14 cellular contexts compared by ENCODE assay signal in the genomic region with DNA sequence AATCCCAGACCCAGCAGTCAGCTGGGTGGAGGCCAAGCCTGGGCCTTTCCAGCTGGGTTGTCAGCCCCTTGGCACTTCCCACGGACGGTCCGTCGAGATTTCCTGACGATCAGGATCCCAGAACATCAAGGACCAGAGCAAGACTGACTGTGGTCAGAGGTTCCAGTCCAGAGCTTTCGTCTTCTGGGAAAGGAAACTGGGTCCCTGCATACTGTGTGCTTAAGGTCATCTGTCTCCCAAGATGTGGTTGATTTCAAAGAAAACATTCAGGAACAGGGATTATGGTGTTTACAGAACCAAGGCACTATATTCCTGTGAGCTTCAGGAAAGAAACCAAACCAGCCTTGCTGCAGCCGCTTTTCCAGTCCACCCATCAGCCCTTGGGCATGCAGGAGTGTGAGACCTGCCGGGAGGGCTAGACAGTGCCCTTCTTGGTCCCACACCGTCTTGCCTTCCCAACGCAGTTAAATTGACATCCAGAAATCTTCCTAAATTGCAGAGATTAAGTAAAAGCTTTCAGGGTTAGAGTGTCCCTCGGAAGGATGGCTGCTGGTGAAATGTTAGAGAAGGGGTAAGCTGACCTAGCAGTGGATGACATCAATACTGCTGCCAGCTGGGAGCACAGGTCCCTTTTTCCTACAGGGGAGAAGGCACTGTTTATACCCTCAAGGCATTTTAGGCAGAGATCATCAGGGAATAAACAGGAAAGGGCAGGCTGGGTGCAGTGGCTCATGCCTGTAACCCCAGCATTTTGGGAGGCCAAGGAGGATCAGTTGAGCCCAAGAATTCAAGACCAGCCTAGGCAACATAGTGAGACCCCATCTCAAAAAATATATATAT. TPM values are rescaled to one million over a fixed set of nuclear protein-coding genes. Genes with fewer than 3 reads are reported as not detected.
A peak's percentile ranks its signal among the peaks of the same experiment; 100 is the strongest.
DNase-seq lines count a peak whose midpoint lies in the region; ATAC-seq and TF ChIP-seq lines count a peak whose summit lies in the region.
"Had no signal": no experiment of that assay in that cellular context is flagged by ENCODE, and none has a peak within 500 bp of the region (broad histone marks: within the 10 kb centered on the region; RNA-seq: fewer than 3 reads in every experiment).

No MANE protein-coding gene starts in this region.

- H3K27me3 ChIP-seq in transverse colon (no peaks in the 10 kb centered on the region), upper lobe of left lung (no peaks in the 10 kb centered on the region)

- ATAC-seq in GM21528 (IDR thresholded peaks at IDR 0.05; ENCODE audit: low FRiP score, unreplicated experiment) (no peak), upper lobe of left lung (ENCODE audit: low FRiP score in 2 of 2) (no peak)
- ATAC-seq: activated naive CD8-positive, alpha-beta T cell treated with anti-CD3 and anti-CD28 coated beads, Interleukin-2, amount 50 U/mL, for 24 hours had no signal

- H3K36me3 ChIP-seq in transverse colon (no peaks in the 10 kb centered on the region), upper lobe of left lung (no peaks in the 10 kb centered on the region)
- H3K36me3 ChIP-seq: WERI-Rb-1 had no signal

- peaks cover 6 to 37% (median 9%) of the 10 kb centered on the region in 4 donors for H3K4me1 ChIP-seq in transverse colon
- H3K4me1 ChIP-seq in upper lobe of left lung, result peaks cover 0 to 10% (median 4%) of the 10 kb centered on the region in 4 donors

- 74% methylated on average over 11 of the region's 11 CpGs; no CpG with 5 or more reads in 1 of the 2 donors for WGBS in transverse colon (ENCODE audit: low coverage in 1 of 2), 2 donors
- WGBS in upper lobe of left lung, 2 donors, result 60 to 71% methylated on average over 11 of the region's 11 CpGs

- in situ Hi-C loops in transverse colon (cut with MboI; ENCODE audit: low pct_ligation_motif_present in 1 of 4, low pct_unique_long_range_greater_than_20kb in 1 of 4, low sequenced_read_pairs in 3 of 4), result no loop called here

- DNase-seq in SIG-M5 treated with dmso at 0.1 percent for 504 hours (lab: John Stamatoyannopoulos, UW; ENCODE audit: unreplicated experiment) (peak; percentile 11), SIG-M5 (lab: John Stamatoyannopoulos, UW) (no peak), amniotic epithelial cell (ENCODE audit: low read depth) (peak; percentile 81), kidney glomerular epithelial cell (lab: John Stamatoyannopoulos, UW) (peak; percentile 58), transverse colon (no peak), upper lobe of left lung (no peak)
- no peak for DNase-seq in activated T-cell treated with anti-CD3 and anti-CD28 coated beads, Interleukin-2, amount 50 U/mL, for 1 hour
- DNase-seq: activated CD8-positive, alpha-beta memory T cell treated with anti-CD3 and anti-CD28 coated beads, Interleukin-2, amount 50 U/mL, for 48 hours; activated naive CD8-positive, alpha-beta T cell treated with anti-CD3 and anti-CD28 coated beads, Interleukin-2, amount 50 U/mL, for 24 hours; dermis blood vessel endothelial cell; NCI-H748 treated with DMSO at 0.1 percent for 48 hours; WERI-Rb-1 had no signal

- TF ChIP-seq EP300 in transverse colon (IDR thresholded peaks at IDR 0.05; ENCODE audit: low read depth) (no peak), upper lobe of left lung (IDR thresholded peaks at IDR 0.05) (peak in 1 of 4 donors; percentile 9)

- intact Hi-C loops in transverse colon (cut with DNase I; ENCODE audit: low total_unique reads), result no loop called here

- no peaks in the 10 kb centered on the region for H3K9me3 ChIP-seq in transverse colon
- H3K9me3 ChIP-seq in upper lobe of left lung, result no peaks in the 10 kb centered on the region

- TF ChIP-seq POLR2A in transverse colon (IDR thresholded peaks at IDR 0.05), result no peak
- no peak for TF ChIP-seq POLR2A in upper lobe of left lung (IDR thresholded peaks at IDR 0.05)

- H3K4me3 ChIP-seq in transverse colon (no peak overlapping the region), upper lobe of left lung (no peak overlapping the region)
- H3K4me3 ChIP-seq: skin epidermis had no signal

- H3K27ac ChIP-seq in transverse colon, result peak overlapping the region; percentile 12 to 82 (median 73)
- H3K27ac ChIP-seq in upper lobe of left lung, result peak overlapping the region in 2 of 4 donors; percentile 35 to 57
- H3K27ac ChIP-seq: WERI-Rb-1 had no signal

- TF ChIP-seq CTCF in transverse colon (IDR thresholded peaks at IDR 0.05) (no peak), upper lobe of left lung (IDR thresholded peaks at IDR 0.05) (no peak)

RNA-seq across cellular contexts. Expression of gene C19orf33, which starts 5.0 kb away (rescaled TPM):
- total RNA-seq in transverse colon (1,000 to 10,000 TPM in 1 of 4 donors, 100 to 1,000 TPM in 2, 10 to 100 TPM in 1; 76.0 to 1,160 (median 338) TPM), upper lobe of left lung (100 to 1,000 TPM in 4 of 6 donors, 10 to 100 TPM in 2; 65.0 to 251 (median 144) TPM)

RNA-seq across cellular contexts. Expression of gene YIF1B, which starts 16.7 kb away (rescaled TPM):
- total RNA-seq in transverse colon (10 to 100 TPM; 15.0 to 24.5 (median 18.4) TPM), upper lobe of left lung (10 to 100 TPM; 15.3 to 45.8 (median 29.8) TPM)

RNA-seq across cellular contexts. Expression of gene KCNK6, which starts 20.6 kb away (rescaled TPM):
- total RNA-seq in transverse colon (10 to 100 TPM; 14.9 to 44.5 (median 17.6) TPM), upper lobe of left lung (10 to 100 TPM in 4 of 6 donors, 1 to 10 TPM in 2; 6.8 to 22.0 (median 12.0) TPM)

RNA-seq across cellular contexts. Expression of gene SPINT2, which starts 34.7 kb away (rescaled TPM):
- total RNA-seq in transverse colon (1,000 to 10,000 TPM in 2 of 4 donors, 100 to 1,000 TPM in 2; 396 to 1,376 (median 946) TPM), upper lobe of left lung (100 to 1,000 TPM; 192 to 583 (median 317) TPM)

RNA-seq across cellular contexts. Expression of gene CATSPERG, which starts 36.6 kb away (rescaled TPM):
- total RNA-seq in transverse colon (10 to 100 TPM in 3 of 4 donors, 1 to 10 TPM in 1; 7.0 to 59.5 (median 20.3) TPM), upper lobe of left lung (10 to 100 TPM in 3 of 6 donors, 1 to 10 TPM in 3; 4.4 to 48.2 (median 10.5) TPM)

Comparison
In these comparisons a context has a peak if more than half of its experiments do, and no peak if none do; other contexts are left out.
1. DNase-seq: peak in SIG-M5 treated with dmso at 0.1 percent for 504 hours (single experiment), amniotic epithelial cell (single experiment) and kidney glomerular epithelial cell (single experiment); none in SIG-M5 (single experiment), transverse colon (single experiment), activated T-cell treated with anti-CD3 and anti-CD28 coated beads, Interleukin-2, amount 50 U/mL, for 1 hour (single experiment) and upper lobe of left lung (0 of 2).